Comparison of ENCODE assay signal across 15 cellular contexts in genomic region chr5:55066278-55066677, GRCh38. TPM values are rescaled to one million over a fixed set of nuclear protein-coding genes. Genes with fewer than 3 reads are reported as not detected.
DNase-seq lines count a peak whose midpoint lies in the region; ATAC-seq and TF ChIP-seq lines count a peak whose summit lies in the region.
"Had no signal": no experiment of that assay in that cellular context is flagged by ENCODE, and none has a peak within 500 bp of the region (broad histone marks: within the 10 kb centered on the region; RNA-seq: fewer than 3 reads in every experiment).

No MANE protein-coding gene starts in this region.

- peaks cover 38% of the 10 kb centered on the region for H3K4me1 ChIP-seq in BLaER1
- peaks cover 0 to 34% (median 19%) of the 10 kb centered on the region in 10 experiments; a peak in 14 of 20 replicates for H3K4me1 ChIP-seq in BLaER1 treated with 17β-estradiol and CSF1 and Interleukin-3, amounts not matched to agents 10 nM and 100 nM
- no peaks in the 10 kb centered on the region for H3K4me1 ChIP-seq in mesenchymal stem cell (ENCODE audit: control insufficient read depth, insufficient read depth, low read depth, low read length)
- H3K4me1 ChIP-seq: A549, HAP-1 had no signal

- no peak overlapping the region for H3K9ac ChIP-seq in BLaER1
- H3K9ac ChIP-seq in BLaER1 treated with 17β-estradiol and CSF1 and Interleukin-3, amounts not matched to agents 10 nM and 100 nM = no peak overlapping the region
- no peak overlapping the region for H3K9ac ChIP-seq in mesenchymal stem cell (ENCODE audit: low read length)

- H3K79me1 ChIP-seq in mesenchymal stem cell (replicated peaks; ENCODE audit: low read length, poor library complexity, severe bottlenecking) = no peaks in the 10 kb centered on the region

- H3K9me3 Mint-ChIP-seq in activated CD8-positive, alpha-beta memory T cell treated with anti-CD3 and anti-CD28 coated beads, Interleukin-2, amount 10 ng/mL, durations not matched to agents 7 days and 5 days (ENCODE audit: low read depth) = peaks cover 5% of the 10 kb centered on the region
- peaks cover 2% of the 10 kb centered on the region for H3K9me3 Mint-ChIP-seq in chondrocyte (ENCODE audit: low read depth)

- H3K4me3 ChIP-seq in BLaER1 = no peak overlapping the region
- no peak overlapping the region for H3K4me3 ChIP-seq in BLaER1 treated with 17β-estradiol and CSF1 and Interleukin-3, amounts not matched to agents 10 nM and 100 nM
- no peak overlapping the region for H3K4me3 ChIP-seq in mesenchymal stem cell (ENCODE audit: insufficient read depth in 1 of 2, low read depth in 1 of 2, low read length in 2 of 2)
- H3K4me3 ChIP-seq: A549, HAP-1 had no signal

- H3K23ac ChIP-seq in mesenchymal stem cell (ENCODE audit: low read length in 2 of 2) = no peak overlapping the region

- no peak for ATAC-seq in activated CD8-positive, alpha-beta memory T cell treated with anti-CD3 and anti-CD28 coated beads, Interleukin-2, amount 10 ng/mL, durations not matched to agents 7 days and 5 days
- ATAC-seq: A549 had no signal

- H3K27ac ChIP-seq in BLaER1 (no peak overlapping the region), mesenchymal stem cell (ENCODE audit: low read length, poor library complexity, severe bottlenecking) (no peak overlapping the region)
- no peak overlapping the region for H3K27ac ChIP-seq in BLaER1 treated with 17β-estradiol and CSF1 and Interleukin-3, amounts not matched to agents 10 nM and 100 nM
- H3K27ac ChIP-seq: A549 had no signal

- H3K27me3 Mint-ChIP-seq in activated CD8-positive, alpha-beta memory T cell treated with anti-CD3 and anti-CD28 coated beads, Interleukin-2, amount 10 ng/mL, durations not matched to agents 7 days and 5 days = no peaks in the 10 kb centered on the region
- H3K27me3 Mint-ChIP-seq in chondrocyte (ENCODE audit: low read depth) = peaks cover 6% of the 10 kb centered on the region
- H3K27me3 Mint-ChIP-seq: CD4-positive, CD25-positive, alpha-beta regulatory T cell had no signal

- H2AK5ac ChIP-seq in mesenchymal stem cell (ENCODE audit: low read length, severe bottlenecking) = no peak overlapping the region

- H3K4me2 ChIP-seq in BLaER1 (peak overlapping the region; percentile 44), mesenchymal stem cell (ENCODE audit: low read length, poor library complexity, severe bottlenecking) (no peak overlapping the region)
- H3K4me2 ChIP-seq in BLaER1 treated with 17β-estradiol and CSF1 and Interleukin-3, amounts not matched to agents 10 nM and 100 nM = peak overlapping the region in 8 of 11 experiments; percentile 1 to 51 (median 14); a peak in 12 of 22 replicates
- H3K4me2 ChIP-seq: A549 had no signal

- CTCF ChIA-PET in activated CD8-positive, alpha-beta memory T cell treated with anti-CD3 and anti-CD28 coated beads, Interleukin-2, amount 10 ng/mL, durations not matched to agents 7 days and 5 days (lab: Charles Lee) = interaction anchor here (1.9 kb wide), 1 partner anchor 80 kb away, joined by 5 read pairs; no protein-coding TSS in a partner anchor

- WGBS in mesenchymal stem cell = 86% methylated on average over 3 of the region's 3 CpGs

- no peak overlapping the region for H3K4ac ChIP-seq in mesenchymal stem cell (ENCODE audit: low read depth in 1 of 2, low read length in 2 of 2)

- no peak overlapping the region for H2BK15ac ChIP-seq in mesenchymal stem cell (ENCODE audit: low read depth, poor library complexity, severe bottlenecking)

- no peaks in the 10 kb centered on the region for H4K20me1 ChIP-seq in BLaER1
- no peaks in the 10 kb centered on the region for H4K20me1 ChIP-seq in BLaER1 treated with 17β-estradiol and CSF1 and Interleukin-3, amounts not matched to agents 10 nM and 100 nM

- TF ChIP-seq CTCF in chondrocyte (IDR thresholded peaks at IDR 0.05) = no peak

- no peak overlapping the region for H3K18ac ChIP-seq in mesenchymal stem cell (ENCODE audit: low read depth in 1 of 2, low read length in 2 of 2)

- DNase-seq in activated CD8-positive, alpha-beta memory T cell treated with anti-CD3 and anti-CD28 coated beads, Interleukin-2, amount 10 ng/mL, durations not matched to agents 7 days and 5 days = no peak
- no peak for DNase-seq in activated CD8-positive, alpha-beta memory T cell treated with anti-CD3 and anti-CD28 coated beads for 24 hours
- DNase-seq in mesenchymal stem cell (no peak), germinal center (ENCODE audit: low spot score) (no peak), chondrocyte (ENCODE audit: low spot score) (no peak)
- DNase-seq: CD4-positive, CD25-positive, alpha-beta regulatory T cell had no signal

- peaks cover 84% of the 10 kb centered on the region for H3K4me1 Mint-ChIP-seq in activated CD8-positive, alpha-beta memory T cell treated with anti-CD3 and anti-CD28 coated beads, Interleukin-2, amount 10 ng/mL, durations not matched to agents 7 days and 5 days
- H3K4me1 Mint-ChIP-seq in chondrocyte (ENCODE audit: low read depth) = peaks cover 7% of the 10 kb centered on the region

- no peak overlapping the region for H3K4me3 Mint-ChIP-seq in activated CD8-positive, alpha-beta memory T cell treated with anti-CD3 and anti-CD28 coated beads, Interleukin-2, amount 10 ng/mL, durations not matched to agents 7 days and 5 days
- no peak overlapping the region for H3K4me3 Mint-ChIP-seq in chondrocyte (ENCODE audit: unreplicated experiment)

- H2BK12ac ChIP-seq in mesenchymal stem cell (ENCODE audit: low read length in 2 of 2) = no peak overlapping the region

- peak overlapping the region; percentile 29 for H3K27ac Mint-ChIP-seq in activated CD8-positive, alpha-beta memory T cell treated with anti-CD3 and anti-CD28 coated beads, Interleukin-2, amount 10 ng/mL, durations not matched to agents 7 days and 5 days
- H3K27ac Mint-ChIP-seq in chondrocyte (ENCODE audit: unreplicated experiment) = no peak overlapping the region

- no peaks in the 10 kb centered on the region for H3K27me3 ChIP-seq in BLaER1
- H3K27me3 ChIP-seq in BLaER1 treated with 17β-estradiol and CSF1 and Interleukin-3, amounts not matched to agents 10 nM and 100 nM = no peaks in the 10 kb centered on the region
- H3K27me3 ChIP-seq in mesenchymal stem cell (ENCODE audit: control insufficient read depth in 1 of 2, insufficient read depth in 1 of 2, low read length in 2 of 2) = peaks cover 0 to 10% of the 10 kb centered on the region in 2 experiments

- H3K36me3 Mint-ChIP-seq in activated CD8-positive, alpha-beta memory T cell treated with anti-CD3 and anti-CD28 coated beads, Interleukin-2, amount 10 ng/mL, durations not matched to agents 7 days and 5 days = peaks cover 45% of the 10 kb centered on the region
- no peaks in the 10 kb centered on the region for H3K36me3 Mint-ChIP-seq in chondrocyte (ENCODE audit: low read depth)
- H3K36me3 Mint-ChIP-seq: CD4-positive, CD25-positive, alpha-beta regulatory T cell had no signal

- H2BK120ac ChIP-seq in mesenchymal stem cell (ENCODE audit: low read depth, low read length) = no peak overlapping the region

- no peak overlapping the region for H2BK5ac ChIP-seq in mesenchymal stem cell (ENCODE audit: low read depth, low read length, poor library complexity, severe bottlenecking)

- H3K9me3 ChIP-seq in BLaER1 = peaks cover 13% of the 10 kb centered on the region
- peaks cover 9 to 28% (median 14%) of the 10 kb centered on the region in 11 experiments for H3K9me3 ChIP-seq in BLaER1 treated with 17β-estradiol and CSF1 and Interleukin-3, amounts not matched to agents 10 nM and 100 nM (replicated peaks in 1 of 11)
- no peaks in the 10 kb centered on the region for H3K9me3 ChIP-seq in mesenchymal stem cell (ENCODE audit: control insufficient read depth, low read length)
- H3K9me3 ChIP-seq: A549, HAP-1 had no signal

- H3K36me3 ChIP-seq in BLaER1 (no peaks in the 10 kb centered on the region), mesenchymal stem cell (ENCODE audit: control insufficient read depth in 1 of 2, insufficient read depth in 2 of 2, low read depth in 1 of 2, low read length in 2 of 2) (no peaks in the 10 kb centered on the region)
- no peaks in the 10 kb centered on the region for H3K36me3 ChIP-seq in BLaER1 treated with 17β-estradiol and CSF1 and Interleukin-3, amounts not matched to agents 10 nM and 100 nM
- H3K36me3 ChIP-seq: HAP-1 had no signal

- no peak overlapping the region for H4K91ac ChIP-seq in mesenchymal stem cell (ENCODE audit: low read length)

- H2AFZ ChIP-seq in mesenchymal stem cell (ENCODE audit: low read depth, low read length) = peak overlapping the region; percentile 27

- H3K14ac ChIP-seq in mesenchymal stem cell (ENCODE audit: low read length in 2 of 2) = peak overlapping the region in 1 of 2 experiments; percentile 20

- no peak overlapping the region for H4K8ac ChIP-seq in mesenchymal stem cell (ENCODE audit: low read length)

RNA-seq across cellular contexts. Expression of gene GZMA, which starts 36.2 kb away (rescaled TPM):
- total RNA-seq in activated CD8-positive, alpha-beta memory T cell treated with anti-CD3 and anti-CD28 coated beads, Interleukin-2, amount 10 ng/mL, durations not matched to agents 7 days and 5 days = 1,000 to 10,000 TPM in 1 of 2 experiments, 100 to 1,000 TPM in 1; 927 to 1,065 TPM
- not detected for polyA plus RNA-seq in mesenchymal stem cell (2013, experiment 1 of 2)
- polyA plus RNA-seq in mesenchymal stem cell (2013, experiment 2 of 2) = not detected
- total RNA-seq in chondrocyte = not detected in 3 replicates
- total RNA-seq: H1, HT-29 had no signal
- polyA plus RNA-seq: A549, AG04450, BJ, H1 had no signal

RNA-seq across cellular contexts. Expression of gene GZMK, which starts 42.2 kb away (rescaled TPM):
- total RNA-seq in activated CD8-positive, alpha-beta memory T cell treated with anti-CD3 and anti-CD28 coated beads, Interleukin-2, amount 10 ng/mL, durations not matched to agents 7 days and 5 days = 10 to 100 TPM in 1 of 2 experiments, 1 to 10 TPM in 1; 5.8 to 16.6 TPM
- 0.07 TPM for polyA plus RNA-seq in mesenchymal stem cell (2013, experiment 1 of 2)
- polyA plus RNA-seq in mesenchymal stem cell (2013, experiment 2 of 2) = 0.04 TPM
- not detected in 3 replicates for total RNA-seq in chondrocyte
- total RNA-seq: Daoy, H1, HT-29 had no signal
- polyA plus RNA-seq: A549, AG04450, BJ, H1 had no signal

Comparison
In these comparisons a context has a peak if more than half of its experiments do, and no peak if none do; other contexts are left out.
1. RNA of gene GZMA, which starts 36.2 kb away (total RNA-seq): 927 to 1,065 TPM in activated CD8-positive, alpha-beta memory T cell treated with anti-CD3 and anti-CD28 coated beads, Interleukin-2, amount 10 ng/mL, durations not matched to agents 7 days and 5 days; not detected in chondrocyte; every median in the first group is over 100 times any median in the second.